Comparison of ENCODE assay signal across 19 cellular contexts in genomic region chr19:7934766-7935165, GRCh38. TPM values are rescaled to one million over a fixed set of nuclear protein-coding genes. Genes with fewer than 3 reads are reported as not detected.
"Had no signal": no experiment of that assay in that cellular context is flagged by ENCODE, and none has a peak within 500 bp of the region (broad histone marks: within the 10 kb centered on the region; RNA-seq: fewer than 3 reads in every experiment).

No MANE protein-coding gene starts in this region.

- H3K4me3 Mint-ChIP-seq: dendritic cell treated with granulocyte-macrophage colony-stimulating factor and Interleukin-4, amounts not matched to agents 40 ng/mL and 50 ng/mL, for 4 days; effector memory CD8-positive, alpha-beta T cell; naive thymus-derived CD4-positive, alpha-beta T cell; nephron progenitor cell had no signal

- H3K27ac Mint-ChIP-seq: dendritic cell treated with granulocyte-macrophage colony-stimulating factor and Interleukin-4, amounts not matched to agents 40 ng/mL and 50 ng/mL, for 4 days; naive thymus-derived CD4-positive, alpha-beta T cell; nephron progenitor cell had no signal

- H3K4me3 ChIP-seq: heart left ventricle, left ventricle myocardium inferior, upper lobe of left lung, uterus had no signal

- H3K27me3 ChIP-seq: heart left ventricle, neutrophil, upper lobe of left lung, uterus had no signal

- H3K4me1 Mint-ChIP-seq: nephron progenitor cell had no signal

- H3K27ac ChIP-seq: left ventricle myocardium inferior, neutrophil, upper lobe of left lung had no signal

- H3K9me3 Mint-ChIP-seq: dendritic cell treated with granulocyte-macrophage colony-stimulating factor and Interleukin-4, amounts not matched to agents 40 ng/mL and 50 ng/mL, for 4 days; effector memory CD8-positive, alpha-beta T cell; naive thymus-derived CD4-positive, alpha-beta T cell; nephron progenitor cell had no signal

- ATAC-seq: effector memory CD8-positive, alpha-beta T cell; heart left ventricle; naive thymus-derived CD4-positive, alpha-beta T cell had no signal

- H3K9me3 ChIP-seq: heart left ventricle, left ventricle myocardium inferior, neutrophil, upper lobe of left lung, uterus had no signal

- H3K27me3 Mint-ChIP-seq: dendritic cell treated with granulocyte-macrophage colony-stimulating factor and Interleukin-4, amounts not matched to agents 40 ng/mL and 50 ng/mL, for 4 days; effector memory CD8-positive, alpha-beta T cell; naive thymus-derived CD4-positive, alpha-beta T cell had no signal

- H3K36me3 ChIP-seq: uterus had no signal

- DNase-seq: effector memory CD8-positive, alpha-beta T cell; foreskin melanocyte; hippocampal formation; kidney glomerular epithelial cell; left ventricle myocardium inferior; naive thymus-derived CD4-positive, alpha-beta T cell; nephron progenitor cell; small intestine; stimulated activated CD4-positive, alpha-beta T cell treated with anti-CD3 and anti-CD28 coated beads, Interleukin-2, amount 100 ng/mL, for 48 hours; stimulated activated naive CD4-positive, alpha-beta T cell treated with Interleukin-2 at 50 U/mL for 16 hours had no signal

RNA-seq across cellular contexts. Expression of gene CTXN1, which starts 8.8 kb away (rescaled TPM):
- total RNA-seq: mononuclear cell had no signal

RNA-seq across cellular contexts. Expression of gene TGFBR3L, which starts 20.1 kb away (rescaled TPM):
- total RNA-seq: endothelial cell of umbilical vein, lung microvascular endothelial cell, mesenteric fat pad had no signal
